1 cellular context compared by ENCODE assay signal in the genomic region with DNA sequence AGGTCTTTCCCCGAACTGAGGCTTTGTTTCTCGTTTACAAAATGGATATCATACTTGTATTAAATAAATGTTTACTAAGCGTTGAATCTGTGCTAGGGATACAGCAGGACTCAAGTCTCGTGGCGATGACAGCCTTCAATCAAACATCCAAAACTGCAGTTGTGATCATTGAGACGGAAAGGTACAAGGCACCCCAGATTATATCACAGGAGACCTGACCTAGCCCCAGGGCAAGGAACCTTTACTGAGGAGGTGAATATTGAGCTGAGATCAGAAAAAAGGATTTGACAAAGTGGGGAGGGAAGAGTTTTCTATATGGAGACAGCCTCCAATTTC.
TF ChIP-seq lines count a peak whose summit lies in the region.

No MANE protein-coding gene starts in this region.

TF ChIP-seq in neural cell, 6 proteins besides CTCF, POLR2A, EP300 and RAD21 (continued from another document):
- no peak for TF ChIP-seq REST (IDR thresholded peaks at IDR 0.05; ENCODE audit: borderline replicate concordance)
- no peak for TF ChIP-seq EZH2 (IDR thresholded peaks at IDR 0.05; ENCODE audit: borderline replicate concordance, insufficient read depth, low read length, poor library complexity, severe bottlenecking)
- no peak for TF ChIP-seq TAF1 (IDR thresholded peaks at IDR 0.05; ENCODE audit: low read depth)
- no peak for TF ChIP-seq SMC3 (conservative IDR thresholded peaks at IDR 0.05; ENCODE audit: poor library complexity)
